Comparison of ENCODE assay signal across 8 cellular contexts in genomic region chr1:31644560-31645273, GRCh38. TPM values are rescaled to one million over a fixed set of nuclear protein-coding genes. Genes with fewer than 3 reads are reported as not detected.
DNase-seq lines count a peak whose midpoint lies in the region; ATAC-seq and TF ChIP-seq lines count a peak whose summit lies in the region.

Gene PEF1, minus strand, starts transcription at chr1:31644876. Its CDS starts 12 bp downstream, at chr1:31644864.

- peak within 1 kb of the TSS; percentile 85 for H2AFZ ChIP-seq in GM23338

- peaks cover 46% of the 10 kb centered on the region for H3K79me2 ChIP-seq in DOHH2 (ENCODE audit: control insufficient read depth, low read length)
- H3K79me2 ChIP-seq in GM23338 (replicated peaks; ENCODE audit: insufficient read depth), result peaks cover 46% of the 10 kb centered on the region

- peak within 1 kb of the TSS; percentile 58 for H3K27ac ChIP-seq in DOHH2 (ENCODE audit: low read depth, low read length)
- H3K27ac ChIP-seq in GM23338 (ENCODE audit: low read depth), result peak within 1 kb of the TSS; percentile 97
- peak within 1 kb of the TSS; percentile 97 for H3K27ac ChIP-seq in RWPE1

- H3K4me2 ChIP-seq in DOHH2 (ENCODE audit: low read length), result peak within 1 kb of the TSS; percentile 97
- H3K4me2 ChIP-seq in GM23338, result peak within 1 kb of the TSS; percentile 93

- no peaks in the 10 kb centered on the region; the same call in 1 of the 2 replicates for H4K20me1 ChIP-seq in DOHH2 (ENCODE audit: control insufficient read depth, insufficient read depth, low read depth, low read length)
- no peaks in the 10 kb centered on the region for H4K20me1 ChIP-seq in GM23338 (replicated peaks; ENCODE audit: insufficient read depth)

- POLR2A ChIA-PET in RWPE1 (lab: Yijun Ruan, JAX; ENCODE audit: low non-redundant PET), result interaction anchor here (0.6 to 1.4 kb wide), 2 partner anchors 12 to 17 kb away, joined by 3 to 5 read pairs; no protein-coding TSS in a partner anchor

- H3K36me3 Mint-ChIP-seq in GM23338 (ENCODE audit: low read depth) (no peaks in the 10 kb centered on the region), naive B cell (no peaks in the 10 kb centered on the region)
- peaks cover 11% of the 10 kb centered on the region for H3K36me3 Mint-ChIP-seq in activated T-helper 17 cell treated with anti-CD3 and anti-CD28 coated beads, Interleukin-2, amount 50 U/mL, for 72 hours (ENCODE audit: low read depth)
- peaks cover 2% of the 10 kb centered on the region for H3K36me3 Mint-ChIP-seq in stimulated activated memory B cell treated with anti-CD40 and anti-IgM and Interleukin-4, amounts not matched to agents 10 μg/mL and 1 μg/mL and 100 μg/mL, for 72 hours

- H3K9me2 ChIP-seq in DOHH2 (replicated peaks; ENCODE audit: control insufficient read depth, low read length) (no peaks in the 10 kb centered on the region), GM23338 (ENCODE audit: insufficient read depth) (no peaks in the 10 kb centered on the region)

- H3F3A ChIP-seq in DOHH2 (ENCODE audit: control insufficient read depth, insufficient read depth) (no peaks in the 10 kb centered on the region), GM23338 (replicated peaks; ENCODE audit: low read depth) (peaks cover 8% of the 10 kb centered on the region; the same call in 1 of the 2 replicates)

- TF ChIP-seq CTCF in DOHH2 (IDR thresholded peaks at IDR 0.05; ENCODE audit: low read depth, low read length, poor library complexity, severe bottlenecking), result no peak
- no peak for TF ChIP-seq CTCF in GM23338 (conservative IDR thresholded peaks at IDR 0.05; ENCODE audit: low read depth in 2 of 2)
- no peak for TF ChIP-seq CTCF in LNCaP clone FGC (IDR thresholded peaks at IDR 0.05; ENCODE audit: control insufficient read depth, extremely low read depth, insufficient read depth)
- no peak for TF ChIP-seq CTCF in RWPE1 (conservative IDR thresholded peaks at IDR 0.05; ENCODE audit: low read depth)

- DNase-seq in GM23338 (ENCODE audit: low spot score), result peak; percentile 99
- DNase-seq in LNCaP clone FGC (ENCODE audit: low read depth), result peak; percentile 91
- DNase-seq in RWPE1 (ENCODE audit: low spot score), result peak; percentile 100
- DNase-seq in fibroblast of gingiva (ENCODE audit: low read depth), result peak; percentile 97
- DNase-seq in naive B cell, result peak; percentile 99

- peak; percentile 81 for ATAC-seq in GM23338
- ATAC-seq in activated T-helper 17 cell treated with anti-CD3 and anti-CD28 coated beads, Interleukin-2, amount 50 U/mL, for 72 hours (replicated peaks), result peak; percentile 95
- ATAC-seq in naive B cell (ENCODE audit: low read depth in 2 of 2), result peak; percentile 88
- ATAC-seq in stimulated activated memory B cell treated with anti-CD40 and anti-IgM and Interleukin-4, amounts not matched to agents 10 μg/mL and 1 μg/mL and 100 μg/mL, for 72 hours, result peak; percentile 97

- H3K9me3 Mint-ChIP-seq in GM23338, result no peaks in the 10 kb centered on the region; the same call in 2 of the 3 replicates
- H3K9me3 Mint-ChIP-seq in activated T-helper 17 cell treated with anti-CD3 and anti-CD28 coated beads, Interleukin-2, amount 50 U/mL, for 72 hours, result no peaks in the 10 kb centered on the region
- H3K9me3 Mint-ChIP-seq in naive B cell, result peaks cover 0 to 2% (median 0%) of the 10 kb centered on the region in 7 donors
- H3K9me3 Mint-ChIP-seq in stimulated activated memory B cell treated with anti-CD40 and anti-IgM and Interleukin-4, amounts not matched to agents 10 μg/mL and 1 μg/mL and 100 μg/mL, for 72 hours, result no peaks in the 10 kb centered on the region

- H3K4me3 ChIP-seq in DOHH2 (ENCODE audit: low read length), result peak within 1 kb of the TSS; percentile 94
- H3K4me3 ChIP-seq in GM23338, result peak within 1 kb of the TSS; percentile 78
- H3K4me3 ChIP-seq in LNCaP clone FGC (ENCODE audit: low read depth, low read length), result peak within 1 kb of the TSS; percentile 98

- CTCF ChIA-PET in RWPE1 (lab: Yijun Ruan, JAX), result interaction anchor here (0.6 to 0.8 kb wide), 3 partner anchors 18 to 258 kb away, joined by 3 read pairs; no protein-coding TSS in a partner anchor

- peaks cover 13% of the 10 kb centered on the region; the same call in 2 of the 3 replicates for H3K4me1 Mint-ChIP-seq in GM23338
- H3K4me1 Mint-ChIP-seq in activated T-helper 17 cell treated with anti-CD3 and anti-CD28 coated beads, Interleukin-2, amount 50 U/mL, for 72 hours, result peaks cover 4% of the 10 kb centered on the region
- H3K4me1 Mint-ChIP-seq in naive B cell, result peaks cover 24 to 37% (median 29%) of the 10 kb centered on the region in 3 donors
- peaks cover 15% of the 10 kb centered on the region for H3K4me1 Mint-ChIP-seq in stimulated activated memory B cell treated with anti-CD40 and anti-IgM and Interleukin-4, amounts not matched to agents 10 μg/mL and 1 μg/mL and 100 μg/mL, for 72 hours

- H3K27ac Mint-ChIP-seq in GM23338 (peak within 1 kb of the TSS; percentile 100), naive B cell (peak within 1 kb of the TSS; percentile 99 to 100 (median 100))
- peak within 1 kb of the TSS; percentile 99 for H3K27ac Mint-ChIP-seq in activated T-helper 17 cell treated with anti-CD3 and anti-CD28 coated beads, Interleukin-2, amount 50 U/mL, for 72 hours
- H3K27ac Mint-ChIP-seq in stimulated activated memory B cell treated with anti-CD40 and anti-IgM and Interleukin-4, amounts not matched to agents 10 μg/mL and 1 μg/mL and 100 μg/mL, for 72 hours, result peak within 1 kb of the TSS; percentile 99

- H3K27me3 ChIP-seq in DOHH2 (ENCODE audit: control insufficient read depth, low read length) (peaks cover under 1% of the 10 kb centered on the region; the same call in 1 of the 2 replicates), GM23338 (ENCODE audit: insufficient read depth) (no peaks in the 10 kb centered on the region)

- H3K9me3 ChIP-seq in DOHH2 (ENCODE audit: control insufficient read depth, insufficient read depth, low read length), result no peaks in the 10 kb centered on the region

- H3K27me3 Mint-ChIP-seq in GM23338 (ENCODE audit: insufficient read depth, low read depth, poor library complexity) (peaks cover 10% of the 10 kb centered on the region), naive B cell (no peaks in the 10 kb centered on the region)
- no peaks in the 10 kb centered on the region for H3K27me3 Mint-ChIP-seq in activated T-helper 17 cell treated with anti-CD3 and anti-CD28 coated beads, Interleukin-2, amount 50 U/mL, for 72 hours
- H3K27me3 Mint-ChIP-seq in stimulated activated memory B cell treated with anti-CD40 and anti-IgM and Interleukin-4, amounts not matched to agents 10 μg/mL and 1 μg/mL and 100 μg/mL, for 72 hours, result no peaks in the 10 kb centered on the region

- peak within 1 kb of the TSS; percentile 95 for H3K4me3 Mint-ChIP-seq in GM23338
- H3K4me3 Mint-ChIP-seq in activated T-helper 17 cell treated with anti-CD3 and anti-CD28 coated beads, Interleukin-2, amount 50 U/mL, for 72 hours, result peak within 1 kb of the TSS; percentile 93
- peak within 1 kb of the TSS; percentile 97 to 100 (median 99) for H3K4me3 Mint-ChIP-seq in naive B cell
- peak within 1 kb of the TSS; percentile 97 for H3K4me3 Mint-ChIP-seq in stimulated activated memory B cell treated with anti-CD40 and anti-IgM and Interleukin-4, amounts not matched to agents 10 μg/mL and 1 μg/mL and 100 μg/mL, for 72 hours

- peaks cover 27% of the 10 kb centered on the region for H3K4me1 ChIP-seq in DOHH2 (ENCODE audit: control insufficient read depth, low read length)
- H3K4me1 ChIP-seq in GM23338 (ENCODE audit: insufficient read depth), result peaks cover 36% of the 10 kb centered on the region

- H3K36me3 ChIP-seq in DOHH2 (ENCODE audit: control insufficient read depth, low read length) (peaks cover 8% of the 10 kb centered on the region; the same call in 1 of the 2 replicates), GM23338 (ENCODE audit: insufficient read depth) (no peaks in the 10 kb centered on the region)

TF ChIP-seq in GM23338, 12 proteins besides CTCF, POLR2A, EP300 and RAD21 (continues in another document):
- peak; percentile 99 for TF ChIP-seq CREB1 (CRISPR knock-in tag; IDR thresholded peaks at IDR 0.05; ENCODE audit: low read depth)
- peak; percentile 66 for TF ChIP-seq ETS1 (IDR thresholded peaks at IDR 0.05)
- TF ChIP-seq REST (IDR thresholded peaks at IDR 0.05; ENCODE audit: unreplicated experiment), result peak; percentile 4

RNA-seq across cellular contexts. Expression of gene PEF1, which starts in this region (rescaled TPM):
- total RNA-seq in GM23338 (2014; rRNA removed; shearing (Covaris generic)), result 60.5 and 68.5 TPM in 2 replicates
- polyA plus RNA-seq in GM23338 (2016; fragmentation: Nextera tagmentation; extraction: Ambion mirVana), result 22.0 and 22.3 TPM in 2 replicates
- total RNA-seq in activated T-helper 17 cell treated with anti-CD3 and anti-CD28 coated beads, Interleukin-2, amount 50 U/mL, for 72 hours, result 10 to 100 TPM; 32.7 to 51.5 TPM
- 100 to 1,000 TPM in 1 of 6 donors, 10 to 100 TPM in 5; 72.6 to 140 (median 93.7) TPM for polyA plus RNA-seq in naive B cell (ENCODE audit: low read depth in 6 of 6)

Comparison
In these comparisons a context has a peak if more than half of its experiments do, and no peak if none do; other contexts are left out.
1. Peak in every context shown above with its lines: DNase-seq, ATAC-seq, H3K4me3 ChIP-seq and H3K27ac ChIP-seq.